Comparison of ENCODE assay signal across 8 cellular contexts in the genomic region with DNA sequence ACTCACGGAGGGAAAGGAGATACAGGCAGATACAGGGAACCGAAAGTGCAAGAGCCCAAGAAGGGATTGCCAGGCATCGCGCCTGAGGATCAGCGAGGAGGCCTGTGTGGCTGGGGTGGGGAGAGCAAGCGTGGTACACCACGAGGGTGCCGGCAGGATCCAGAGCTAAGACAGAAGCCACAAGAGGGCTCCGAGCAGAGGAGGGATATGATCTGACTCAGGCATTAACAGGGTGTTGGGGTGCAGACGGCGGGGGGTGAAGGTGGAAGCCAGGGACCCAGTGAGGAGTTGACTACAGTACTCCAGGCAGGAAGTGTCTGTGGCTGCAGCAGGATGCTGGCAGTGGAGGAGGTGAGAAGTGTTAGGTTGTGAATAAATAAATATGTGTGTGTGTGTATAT. TPM values are rescaled to one million over a fixed set of nuclear protein-coding genes. Genes with fewer than 3 reads are reported as not detected.
DNase-seq lines count a peak whose midpoint lies in the region; ATAC-seq lines count a peak whose summit lies in the region.
"Had no signal": no experiment of that assay in that cellular context is flagged by ENCODE, and none has a peak within 500 bp of the region (broad histone marks: within the 10 kb centered on the region; RNA-seq: fewer than 3 reads in every experiment).

No MANE protein-coding gene starts in this region.

- H3K9me3 Mint-ChIP-seq in activated naive CD4-positive, alpha-beta T cell treated with anti-CD3 and anti-CD28 coated beads, Interleukin-2, amount 50 U/mL, for 72 hours = no peaks in the 10 kb centered on the region

- ATAC-seq in activated naive CD4-positive, alpha-beta T cell treated with anti-CD3 and anti-CD28 coated beads, Interleukin-2, amount 50 U/mL, for 72 hours = peak; percentile 39 to 43
- no peak for ATAC-seq in GM19328 (IDR thresholded peaks at IDR 0.05; ENCODE audit: unreplicated experiment)

- peak overlapping the region; percentile 41 to 90 for H3K27ac Mint-ChIP-seq in activated naive CD4-positive, alpha-beta T cell treated with anti-CD3 and anti-CD28 coated beads, Interleukin-2, amount 50 U/mL, for 72 hours

- peak; percentile 86 to 88 for DNase-seq in Kasumi-1 (lab: John Stamatoyannopoulos, UW)
- DNase-seq in activated CD4-positive, alpha-beta T cell treated with anti-CD3 and anti-CD28 coated beads, Interleukin-2, amount 50 U/mL, for 1 hour = peak; percentile 49
- DNase-seq in activated naive CD4-positive, alpha-beta T cell treated with anti-CD3 and anti-CD28 coated beads, Interleukin-2, amount 50 U/mL, for 72 hours (ENCODE audit: low spot score in 2 of 2) = peak in 1 of 2 donors; percentile 25
- DNase-seq in stimulated activated CD8-positive, alpha-beta memory T cell treated with anti-CD3 and anti-CD28 coated beads, Interleukin-4, amount 100 ng/mL, for 48 hours = peak; percentile 49
- DNase-seq in dermis blood vessel endothelial cell = no peak
- DNase-seq in GOT3 (lab: John Stamatoyannopoulos, UW) = no peak
- DNase-seq: NCI-H2171 had no signal

- H3K36me3 Mint-ChIP-seq in activated naive CD4-positive, alpha-beta T cell treated with anti-CD3 and anti-CD28 coated beads, Interleukin-2, amount 50 U/mL, for 72 hours = peaks cover 8 to 25% of the 10 kb centered on the region in 2 donors

RNA-seq across cellular contexts. Expression of a gene that starts 5.4 kb away (rescaled TPM):
- 10 to 100 TPM; 12.4 to 18.3 TPM for total RNA-seq in activated naive CD4-positive, alpha-beta T cell treated with anti-CD3 and anti-CD28 coated beads, Interleukin-2, amount 50 U/mL, for 72 hours
- 31.1 and 39.7 TPM in 2 replicates for total RNA-seq in dermis blood vessel endothelial cell

RNA-seq across cellular contexts. Expression of a gene that starts 8.5 kb away (rescaled TPM):
- total RNA-seq in activated naive CD4-positive, alpha-beta T cell treated with anti-CD3 and anti-CD28 coated beads, Interleukin-2, amount 50 U/mL, for 72 hours = 10 to 100 TPM in 1 of 2 donors, 1 to 10 TPM in 1; 8.3 to 54.3 TPM
- total RNA-seq in dermis blood vessel endothelial cell = 25.5 and 33.2 TPM in 2 replicates

RNA-seq across cellular contexts. Expression of a gene that starts 11.3 kb away (rescaled TPM):
- 1 to 10 TPM; 2.3 to 6.7 TPM for total RNA-seq in activated naive CD4-positive, alpha-beta T cell treated with anti-CD3 and anti-CD28 coated beads, Interleukin-2, amount 50 U/mL, for 72 hours
- total RNA-seq in dermis blood vessel endothelial cell = 0.17 and 0.51 TPM in 2 replicates

RNA-seq across cellular contexts. Expression of a gene that starts 48.7 kb away (rescaled TPM):
- total RNA-seq in activated naive CD4-positive, alpha-beta T cell treated with anti-CD3 and anti-CD28 coated beads, Interleukin-2, amount 50 U/mL, for 72 hours = 100 to 1,000 TPM; 115 to 133 TPM
- total RNA-seq in dermis blood vessel endothelial cell = 13.8 and 16.0 TPM in 2 replicates

Comparison
In these comparisons a context has a peak if more than half of its experiments do, and no peak if none do; other contexts are left out.
1. DNase-seq: peak in Kasumi-1 (2 of 2), activated CD4-positive, alpha-beta T cell treated with anti-CD3 and anti-CD28 coated beads, Interleukin-2, amount 50 U/mL, for 1 hour (single experiment) and stimulated activated CD8-positive, alpha-beta memory T cell treated with anti-CD3 and anti-CD28 coated beads, Interleukin-4, amount 100 ng/mL, for 48 hours (single experiment); none in dermis blood vessel endothelial cell (single experiment) and GOT3 (single experiment).